9 cellular contexts compared by ENCODE assay signal in genomic region chr16:19168173-19169080, GRCh38. TPM values are rescaled to one million over a fixed set of nuclear protein-coding genes. Genes with fewer than 3 reads are reported as not detected.
DNase-seq lines count a peak whose midpoint lies in the region; ATAC-seq and TF ChIP-seq lines count a peak whose summit lies in the region.
"Had no signal": no experiment of that assay in that cellular context is flagged by ENCODE, and none has a peak within 500 bp of the region (broad histone marks: within the 10 kb centered on the region; RNA-seq: fewer than 3 reads in every experiment).

A gene with protein sequence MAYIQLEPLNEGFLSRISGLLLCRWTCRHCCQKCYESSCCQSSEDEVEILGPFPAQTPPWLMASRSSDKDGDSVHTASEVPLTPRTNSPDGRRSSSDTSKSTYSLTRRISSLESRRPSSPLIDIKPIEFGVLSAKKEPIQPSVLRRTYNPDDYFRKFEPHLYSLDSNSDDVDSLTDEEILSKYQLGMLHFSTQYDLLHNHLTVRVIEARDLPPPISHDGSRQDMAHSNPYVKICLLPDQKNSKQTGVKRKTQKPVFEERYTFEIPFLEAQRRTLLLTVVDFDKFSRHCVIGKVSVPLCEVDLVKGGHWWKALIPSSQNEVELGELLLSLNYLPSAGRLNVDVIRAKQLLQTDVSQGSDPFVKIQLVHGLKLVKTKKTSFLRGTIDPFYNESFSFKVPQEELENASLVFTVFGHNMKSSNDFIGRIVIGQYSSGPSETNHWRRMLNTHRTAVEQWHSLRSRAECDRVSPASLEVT (plus strand): TSS chr16:19168240. CDS start chr16:19168647, 407 bp downstream.

- peaks cover 0 to 12% of the 10 kb centered on the region in 2 donors for H3K4me1 ChIP-seq in uterus

- peaks cover 4% of the 10 kb centered on the region for H3K4me1 Mint-ChIP-seq in memory B cell

- H3K27ac Mint-ChIP-seq in memory B cell: no peak within 1 kb of the TSS

- intact Hi-C loops in uterus (cut with DNase I; ENCODE audit: low total_unique reads): no loop called here

- H3K27ac ChIP-seq in cingulate gyrus (ENCODE audit: low read depth, low read length) (peak within 1 kb of the TSS; percentile 54), uterus (no peak within 1 kb of the TSS)

- H3K27me3 Mint-ChIP-seq in memory B cell: peaks cover 5% of the 10 kb centered on the region

- DNase-seq in NCI-H2171 (lab: John Stamatoyannopoulos, UW) (peak; percentile 31), memory B cell (ENCODE audit: low spot score in 2 of 2) (peak; percentile 5 to 31), uterus (no peak), activated gamma-delta T cell treated with Interleukin-2 at 50 U/mL for 16 hours (no peak)
- no peak for DNase-seq in activated CD4-positive, alpha-beta T cell treated with anti-CD3 and anti-CD28 coated beads for 1 hour

- TF ChIP-seq CTCF in uterus (IDR thresholded peaks at IDR 0.05): no peak

- H3K9me3 Mint-ChIP-seq in memory B cell: peaks cover 2% of the 10 kb centered on the region

- peak within 1 kb of the TSS; percentile 77 for H3K4me3 Mint-ChIP-seq in memory B cell

- H3K4me3 ChIP-seq in GM08714 (ENCODE audit: low read length): peak within 1 kb of the TSS; percentile 29; the same call in 1 of the 2 replicates
- peak within 1 kb of the TSS; percentile 21 to 31 for H3K4me3 ChIP-seq in uterus

- H3K36me3 Mint-ChIP-seq in memory B cell: peaks cover 1% of the 10 kb centered on the region

- TF ChIP-seq POLR2A in uterus (IDR thresholded peaks at IDR 0.05): no peak

- H3K27me3 ChIP-seq in uterus: peaks cover 0 to 7% of the 10 kb centered on the region in 2 donors

- H3K9me3 ChIP-seq in uterus: no peaks in the 10 kb centered on the region

- ATAC-seq in memory B cell (ENCODE audit: low read depth) (peak; percentile 16), GM21529 (IDR thresholded peaks at IDR 0.05; ENCODE audit: unreplicated experiment) (no peak)

- no peaks in the 10 kb centered on the region for H3K36me3 ChIP-seq in uterus

RNA-seq across cellular contexts. Expression of the gene that starts here (rescaled TPM):
- total RNA-seq in uterus: 1 to 10 TPM in 3 of 4 donors, under 1 TPM in 1; 0.29 to 4.4 (median 2.2) TPM
- total RNA-seq: LHCN-M2 had no signal

Comparison
In these comparisons a context has a peak if more than half of its experiments do, and no peak if none do; other contexts are left out.
1. DNase-seq: peak in NCI-H2171 (single experiment) and memory B cell (2 of 2); none in uterus (0 of 2), activated gamma-delta T cell treated with Interleukin-2 at 50 U/mL for 16 hours (single experiment) and activated CD4-positive, alpha-beta T cell treated with anti-CD3 and anti-CD28 coated beads for 1 hour (single experiment).